Comparison of ENCODE assay signal across 8 cellular contexts in genomic region chr22:30326704-30327362, GRCh38. TPM values are rescaled to one million over a fixed set of nuclear protein-coding genes. Genes with fewer than 3 reads are reported as not detected.
A peak's percentile ranks its signal among the peaks of the same experiment; 100 is the strongest.
DNase-seq lines count a peak whose midpoint lies in the region; ATAC-seq and TF ChIP-seq lines count a peak whose summit lies in the region.

Gene TBC1D10A (minus strand): TSS chr22:30326941. CDS start chr22:30326881, 60 bp downstream.

- H4K91ac ChIP-seq in IMR-90 (ENCODE audit: insufficient read depth, low read depth, low read length), result peak within 1 kb of the TSS; percentile 76

- H3K27ac ChIP-seq in IMR-90 (ENCODE audit: insufficient read depth, low read length) (peak within 1 kb of the TSS; percentile 91), OCI-LY3 (ENCODE audit: low read length) (peak within 1 kb of the TSS; percentile 34), epithelial cell of prostate (peak within 1 kb of the TSS; percentile 73)

- H4K8ac ChIP-seq in IMR-90 (ENCODE audit: low read depth in 2 of 2, low read length in 2 of 2), result peak within 1 kb of the TSS; percentile 32 to 71; a peak in 3 of 4 replicates

- H3K79me2 ChIP-seq in OCI-LY3 (ENCODE audit: low read length), result no peaks in the 10 kb centered on the region

- H2BK15ac ChIP-seq in IMR-90 (ENCODE audit: low read depth, low read length), result no peak within 1 kb of the TSS; the same call in 2 of the 3 replicates

- peak within 1 kb of the TSS; percentile 81 for H3K4ac ChIP-seq in IMR-90 (ENCODE audit: low read depth, low read length)

- H2BK120ac ChIP-seq in IMR-90 (ENCODE audit: low read depth, low read length), result peak within 1 kb of the TSS; percentile 18; the same call in 1 of the 2 replicates

- H4K5ac ChIP-seq in IMR-90 (ENCODE audit: low read depth, low read length), result peak within 1 kb of the TSS; percentile 67

- H3K4me1 ChIP-seq in IMR-90 (ENCODE audit: control insufficient read depth, insufficient read depth, low read length), result peaks cover 26% of the 10 kb centered on the region
- peaks cover 12% of the 10 kb centered on the region for H3K4me1 ChIP-seq in OCI-LY3 (ENCODE audit: low read length)
- H3K4me1 ChIP-seq in mononuclear cell (ENCODE audit: insufficient read depth, low read length), result peaks cover 51% of the 10 kb centered on the region

- 1% methylated on average over 23 of the region's 69 CpGs; no CpG with 5 or more reads in 1 of the 2 experiments for WGBS in IMR-90 (ENCODE audit: extremely low coverage in 2 of 2, insufficient read length in 1 of 2), 2 experiments

- in situ Hi-C loops in IMR-90 (cut with MboI; ENCODE audit: low sequenced_read_pairs), result no loop called here

- H3K18ac ChIP-seq in IMR-90 (ENCODE audit: low read depth, low read length), result peak within 1 kb of the TSS; percentile 63

- H3K4me2 ChIP-seq in IMR-90 (ENCODE audit: low read depth, low read length) (peak within 1 kb of the TSS; percentile 100), OCI-LY3 (ENCODE audit: low read length) (peak within 1 kb of the TSS; percentile 98)

- H3K27me3 ChIP-seq in IMR-90 (ENCODE audit: control insufficient read depth, insufficient read depth, low read length) (no peaks in the 10 kb centered on the region), OCI-LY3 (ENCODE audit: low read depth, low read length) (no peaks in the 10 kb centered on the region), mononuclear cell (ENCODE audit: insufficient read depth, low read length) (no peaks in the 10 kb centered on the region)

- ATAC-seq in GM21528 (IDR thresholded peaks at IDR 0.05; ENCODE audit: low FRiP score, unreplicated experiment) (peak; percentile 73), IMR-90 (ENCODE audit: low read depth) (peak; percentile 92)

- H2BK20ac ChIP-seq in IMR-90 (ENCODE audit: low read depth, low read length), result no peak within 1 kb of the TSS

- H3K9me3 ChIP-seq in IMR-90 (ENCODE audit: control insufficient read depth, insufficient read depth, low read length), result no peaks in the 10 kb centered on the region
- no peaks in the 10 kb centered on the region for H3K9me3 ChIP-seq in OCI-LY3 (ENCODE audit: insufficient read depth, low read length)
- no peaks in the 10 kb centered on the region for H3K9me3 ChIP-seq in mononuclear cell (ENCODE audit: low read depth, low read length)

- H4K20me1 ChIP-seq in IMR-90 (ENCODE audit: insufficient read depth, low read length) (peaks cover 33% of the 10 kb centered on the region), OCI-LY3 (ENCODE audit: insufficient read depth, low read length) (peaks cover 3% of the 10 kb centered on the region; the same call in 1 of the 2 replicates)

- peak within 1 kb of the TSS; percentile 69 for H3K14ac ChIP-seq in IMR-90 (replicated peaks; ENCODE audit: low read depth, low read length)

- H2AFZ ChIP-seq in IMR-90 (replicated peaks; ENCODE audit: low read length, poor library complexity), result peak within 1 kb of the TSS; percentile 91
- H2AFZ ChIP-seq in OCI-LY3 (ENCODE audit: low read depth, low read length), result peak within 1 kb of the TSS; percentile 56; the same call in 1 of the 2 replicates

- POLR2A ChIA-PET in IMR-90 (lab: Charles Lee; ENCODE audit: unreplicated experiment), result interaction anchor here (0.9 kb wide), 4 partner anchors 10 to 49 kb away, joined by 3 to 7 read pairs (median 4); no protein-coding TSS in a partner anchor

- peak within 1 kb of the TSS; percentile 77; the same call in 1 of the 2 replicates for H3K23ac ChIP-seq in IMR-90 (ENCODE audit: low read depth, low read length)

- no TSS peak for BruUV-seq in IMR-90 (replicated peaks; lab: Mats Ljungman, UMichigan)

- peak within 1 kb of the TSS; percentile 92 for H2BK5ac ChIP-seq in IMR-90 (ENCODE audit: low read depth, low read length, poor library complexity, severe bottlenecking)

- peak within 1 kb of the TSS; percentile 90 for H2AK9ac ChIP-seq in IMR-90 (replicated peaks; ENCODE audit: low read depth, low read length, poor library complexity)

- H3K4me3 ChIP-seq in IMR-90 (ENCODE audit: insufficient read depth, low read depth, low read length) (peak within 1 kb of the TSS; percentile 97), OCI-LY3 (ENCODE audit: low read length) (peak within 1 kb of the TSS; percentile 88), mononuclear cell (ENCODE audit: low read length) (peak within 1 kb of the TSS; percentile 70)

- CTCF ChIA-PET in IMR-90 (lab: Yijun Ruan, JAX), result no interaction called here

- H3K9me1 ChIP-seq in IMR-90 (ENCODE audit: insufficient read depth, low read length), result peaks cover 27% of the 10 kb centered on the region

- peak within 1 kb of the TSS; percentile 47; the same call in 1 of the 2 replicates for H3K56ac ChIP-seq in IMR-90 (ENCODE audit: extremely low read depth, insufficient read depth, low read length)

- TF ChIP-seq CTCF in IMR-90 (conservative IDR thresholded peaks at IDR 0.05; ENCODE audit: low read depth, low read length) (no peak), OCI-LY3 (IDR thresholded peaks at IDR 0.05; ENCODE audit: low read depth, low read length) (no peak)

- no peak for TF ChIP-seq RAD21 in IMR-90 (IDR thresholded peaks at IDR 0.05; ENCODE audit: low read length)

- peaks cover 5% of the 10 kb centered on the region for H3K36me3 ChIP-seq in IMR-90 (ENCODE audit: control insufficient read depth, insufficient read depth, low read length)
- H3K36me3 ChIP-seq in OCI-LY3 (replicated peaks; ENCODE audit: low read depth, low read length), result no peaks in the 10 kb centered on the region

- H2AK5ac ChIP-seq in IMR-90 (ENCODE audit: low read depth, low read length), result peak within 1 kb of the TSS; percentile 90

- peak; percentile 95 for DNase-seq in DMS 273 (lab: John Stamatoyannopoulos, UW; ENCODE audit: unreplicated experiment)
- DNase-seq in IMR-90, result peak; percentile 86
- peak; percentile 91 for DNase-seq in activated T-cell treated with anti-CD3 and anti-CD28 coated beads for 4 hours
- peak; percentile 74 for DNase-seq in epithelial cell of prostate (ENCODE audit: low read depth, low spot score)
- DNase-seq in stimulated activated CD8-positive, alpha-beta memory T cell treated with anti-CD3 and anti-CD28 coated beads, Interleukin-2, amount 100 ng/mL, for 48 hours (ENCODE audit: low read depth in 2 of 2), result peak; percentile 88 to 95

- peaks cover 17 to 47% of the 10 kb centered on the region in 2 experiments for H3K79me1 ChIP-seq in IMR-90 (ENCODE audit: low read depth in 1 of 2, low read length in 2 of 2)

- intact Hi-C loops in IMR-90 (cut with micrococcal nuclease), result loop anchor here (2.0 kb wide), 1 partner anchor 38 kb away; the partner anchor contains the start of gene CASTOR1

- dilution Hi-C loops in IMR-90 (cut with HindIII; ENCODE audit: low sequenced_read_pairs, unreplicated experiment), result no loop called here

- H3K9ac ChIP-seq in IMR-90 (ENCODE audit: low read depth, low read length) (peak within 1 kb of the TSS; percentile 90), OCI-LY3 (ENCODE audit: low read length) (peak within 1 kb of the TSS; percentile 71)

- peak; percentile 94 for TF ChIP-seq POLR2A in IMR-90 (IDR thresholded peaks at IDR 0.05; ENCODE audit: low read depth, low read length)

TF ChIP-seq in IMR-90, 13 proteins besides CTCF, POLR2A, EP300 and RAD21:
- TF ChIP-seq MAZ (IDR thresholded peaks at IDR 0.05; ENCODE audit: borderline replicate concordance, low read depth, low read length), result peak; percentile 67; the same call in 1 of the 2 replicates
- TF ChIP-seq, protein P1, sequence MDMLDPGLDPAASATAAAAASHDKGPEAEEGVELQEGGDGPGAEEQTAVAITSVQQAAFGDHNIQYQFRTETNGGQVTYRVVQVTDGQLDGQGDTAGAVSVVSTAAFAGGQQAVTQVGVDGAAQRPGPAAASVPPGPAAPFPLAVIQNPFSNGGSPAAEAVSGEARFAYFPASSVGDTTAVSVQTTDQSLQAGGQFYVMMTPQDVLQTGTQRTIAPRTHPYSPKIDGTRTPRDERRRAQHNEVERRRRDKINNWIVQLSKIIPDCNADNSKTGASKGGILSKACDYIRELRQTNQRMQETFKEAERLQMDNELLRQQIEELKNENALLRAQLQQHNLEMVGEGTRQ (IDR thresholded peaks at IDR 0.05; ENCODE audit: low read depth, low read length), result no peak

RNA-seq across cellular contexts. Expression of gene TBC1D10A, which starts in this region (rescaled TPM):
- total RNA-seq in IMR-90 (2012; rRNA removed), result 16.3 and 18.9 TPM in 2 replicates
- 33.1 and 34.4 TPM in 2 replicates for polyA plus RNA-seq in IMR-90 (2012; rRNA removed)
- 22.6 and 33.5 TPM in 2 replicates for polyA plus RNA-seq in IMR-90 (2012; cell fraction: cytosol; rRNA removed)
- polyA plus RNA-seq in IMR-90 (2012; cell fraction: nucleus; rRNA removed; ENCODE audit: low replicate concordance), result 55.4 and 88.5 TPM in 2 replicates
- total RNA-seq in mononuclear cell, result 36.0 TPM

Comparison
In these comparisons a context has a peak if more than half of its experiments do, and no peak if none do; other contexts are left out.
1. Peak in every context shown above with its lines: DNase-seq, ATAC-seq, H3K4me3 ChIP-seq and H3K27ac ChIP-seq.
2. H3K27ac ChIP-seq: peak in every context shown above with its lines; median percentile 91 in IMR-90; 73 in epithelial cell of prostate; 34 in OCI-LY3.